Comparison of ENCODE assay signal across 8 cellular contexts in the genomic region with DNA sequence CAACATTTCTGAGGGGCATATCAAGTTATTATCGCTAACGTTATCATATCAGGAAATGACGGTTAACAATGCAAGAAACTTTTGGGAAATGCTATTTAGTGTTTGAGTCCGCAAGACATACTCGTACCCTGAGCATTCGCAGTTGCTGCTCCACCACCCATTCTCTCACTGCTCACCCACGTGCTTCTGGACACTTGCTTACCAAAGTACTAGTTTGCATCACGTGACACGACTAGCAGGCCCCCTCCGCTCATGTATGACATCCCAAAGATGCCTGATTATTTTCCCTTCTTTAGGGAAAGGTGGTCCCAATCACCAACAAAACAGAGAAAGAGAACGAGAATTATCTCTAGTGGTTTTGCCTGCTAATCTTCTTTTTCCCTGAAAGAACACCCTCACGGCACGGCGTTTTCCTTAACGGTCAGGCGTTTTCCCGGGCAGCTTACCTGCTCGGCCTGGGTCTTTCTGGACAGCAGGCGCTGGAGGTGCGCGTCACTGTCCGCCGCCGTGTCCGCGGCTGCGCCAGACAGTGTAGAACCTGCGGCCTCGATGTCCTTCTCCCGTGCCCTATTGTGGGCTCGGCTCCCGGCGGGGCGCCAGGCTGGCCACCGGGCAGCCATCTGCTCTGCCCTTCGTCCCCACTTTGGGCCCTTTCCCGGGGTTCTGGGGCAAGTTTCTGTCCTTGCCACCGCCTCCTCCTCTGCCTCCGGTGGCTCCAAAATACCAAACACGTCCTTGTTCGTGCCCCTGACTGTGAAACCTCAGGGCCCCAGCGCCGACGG. TPM values are rescaled to one million over a fixed set of nuclear protein-coding genes. Genes with fewer than 3 reads are reported as not detected.
DNase-seq lines count a peak whose midpoint lies in the region; ATAC-seq and TF ChIP-seq lines count a peak whose summit lies in the region.

Gene SUPV3L1, plus strand, starts transcription at position 492 of the 782 bp plus-strand sequence. Its CDS starts 58 bp downstream, at position 550.

- H3K27me3 Mint-ChIP-seq in nephron progenitor cell (ENCODE audit: low read depth, poor library complexity) = no peaks in the 10 kb centered on the region
- no peaks in the 10 kb centered on the region for H3K27me3 Mint-ChIP-seq in stimulated activated naive CD8-positive, alpha-beta T cell treated with anti-CD3 and anti-CD28 coated beads, Interleukin-15, amount 100 ng/mL, for 72 hours

- no peaks in the 10 kb centered on the region for H3K36me3 Mint-ChIP-seq in nephron progenitor cell (ENCODE audit: low read depth)

- H3K27me3 ChIP-seq in H7 (ENCODE audit: control insufficient read depth, insufficient read depth, low read length) (no peaks in the 10 kb centered on the region), MG63 (no peaks in the 10 kb centered on the region)

- DNase-seq in ELR (ENCODE audit: low read depth) (peak; percentile 99), H7 (peak; percentile 91), MG63 (peak; percentile 94), SIG-M5 treated with dmso at 0.1 percent for 504 hours (lab: John Stamatoyannopoulos, UW; ENCODE audit: unreplicated experiment) (peak; percentile 98), activated gamma-delta T cell treated with Interleukin-2 at 50 U/mL for 16 hours (peak; percentile 84), fibroblast of the conjunctiva (ENCODE audit: low read depth) (peak; percentile 97), nephron progenitor cell (peak; percentile 86)
- peak; percentile 90 for DNase-seq in stimulated activated naive CD8-positive, alpha-beta T cell treated with anti-CD3 and anti-CD28 coated beads, Interleukin-15, amount 100 ng/mL, for 72 hours

- peak within 1 kb of the TSS; percentile 95 for H3K4me3 Mint-ChIP-seq in nephron progenitor cell
- H3K4me3 Mint-ChIP-seq in stimulated activated naive CD8-positive, alpha-beta T cell treated with anti-CD3 and anti-CD28 coated beads, Interleukin-15, amount 100 ng/mL, for 72 hours = peak within 1 kb of the TSS; percentile 89 to 98

- TF ChIP-seq CTCF in nephron progenitor cell (IDR thresholded peaks at IDR 0.05) = no peak

- H3K4me3 ChIP-seq in H7 (ENCODE audit: insufficient read depth, low read depth, low read length) = peak within 1 kb of the TSS; percentile 96
- peak within 1 kb of the TSS; percentile 95 for H3K4me3 ChIP-seq in MG63

- H3K9me3 ChIP-seq in MG63 = no peaks in the 10 kb centered on the region

- ATAC-seq in stimulated activated naive CD8-positive, alpha-beta T cell treated with anti-CD3 and anti-CD28 coated beads, Interleukin-15, amount 100 ng/mL, for 72 hours = peak; percentile 94

- H3K27ac Mint-ChIP-seq in nephron progenitor cell = peak within 1 kb of the TSS; percentile 100
- H3K27ac Mint-ChIP-seq in stimulated activated naive CD8-positive, alpha-beta T cell treated with anti-CD3 and anti-CD28 coated beads, Interleukin-15, amount 100 ng/mL, for 72 hours = peak within 1 kb of the TSS; percentile 100

- H3K9me3 Mint-ChIP-seq in nephron progenitor cell = no peaks in the 10 kb centered on the region
- H3K9me3 Mint-ChIP-seq in stimulated activated naive CD8-positive, alpha-beta T cell treated with anti-CD3 and anti-CD28 coated beads, Interleukin-15, amount 100 ng/mL, for 72 hours = no peaks in the 10 kb centered on the region

- H3K4me1 Mint-ChIP-seq in nephron progenitor cell = peaks cover 31% of the 10 kb centered on the region
- H3K4me1 Mint-ChIP-seq in stimulated activated naive CD8-positive, alpha-beta T cell treated with anti-CD3 and anti-CD28 coated beads, Interleukin-15, amount 100 ng/mL, for 72 hours = peaks cover 36% of the 10 kb centered on the region

- H3K36me3 ChIP-seq in H7 (replicated peaks; ENCODE audit: control insufficient read depth, insufficient read depth, low read length) (peaks cover 4% of the 10 kb centered on the region; the same call in 1 of the 2 replicates), MG63 (peaks cover 17% of the 10 kb centered on the region)

RNA-seq across cellular contexts. Expression of gene SUPV3L1, which starts in this region (rescaled TPM):
- 38.7 and 45.1 TPM in 2 replicates for total RNA-seq in H7 (2014; rRNA removed; shearing (Covaris generic))
- total RNA-seq in MG63 (2014; rRNA removed; shearing (Covaris generic); ENCODE audit: low replicate concordance) = 21.2 and 23.3 TPM in 2 replicates

Comparison
In these comparisons a context has a peak if more than half of its experiments do, and no peak if none do; other contexts are left out.
1. Peak in every context shown above with its lines: DNase-seq, ATAC-seq and H3K4me3 ChIP-seq.